Comparison of ENCODE assay signal across 1 cellular context in genomic region chr3:29452923-29453277, GRCh38.
TF ChIP-seq lines count a peak whose summit lies in the region.

No MANE protein-coding gene starts in this region.

TF ChIP-seq in H1, 55 proteins besides CTCF, POLR2A, EP300 and RAD21 (continued from another document):
- TF ChIP-seq USF2 (IDR thresholded peaks at IDR 0.05; ENCODE audit: low read length), result no peak
